In the genomic region with DNA sequence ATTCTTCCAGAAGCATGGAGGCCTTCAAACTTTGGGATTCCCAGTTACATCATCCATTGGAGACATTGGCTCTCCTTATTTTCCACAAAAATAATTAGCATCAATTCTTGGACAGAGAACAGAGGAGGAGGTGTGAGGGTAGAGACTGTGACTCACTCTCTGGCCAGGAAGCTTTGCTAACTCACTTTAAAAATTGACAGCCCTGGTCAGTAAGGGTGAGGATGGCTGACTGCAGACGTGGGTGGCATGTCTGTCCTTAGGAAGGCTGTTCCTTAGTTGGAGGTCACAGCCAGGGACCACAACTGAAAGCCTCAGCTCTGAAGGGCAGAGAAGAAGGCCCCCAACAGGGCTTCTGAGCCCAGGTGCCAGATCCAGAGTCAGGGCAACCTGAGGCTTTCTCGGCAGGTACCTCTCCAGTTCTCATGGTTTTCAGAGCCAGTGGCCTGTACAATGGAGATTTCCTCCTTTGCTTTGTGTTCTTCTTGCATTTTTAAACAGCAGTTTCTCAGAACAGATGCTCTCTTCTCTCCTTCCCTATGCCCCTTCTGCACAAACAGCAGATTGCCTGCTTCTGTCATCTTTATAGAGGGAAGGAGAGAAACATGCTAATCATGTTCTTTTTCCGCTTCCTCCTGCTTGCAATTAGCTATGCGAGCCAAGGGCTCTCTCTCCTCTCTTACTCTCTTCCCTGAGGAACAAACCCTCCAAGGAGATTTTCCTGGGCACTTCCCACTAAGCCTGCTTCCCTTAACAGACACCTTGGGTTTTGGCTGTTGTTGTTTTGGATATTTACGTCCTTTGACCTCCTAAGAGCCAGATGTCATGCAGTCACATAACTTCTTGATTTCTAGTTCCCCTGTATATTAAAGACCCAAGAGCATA, we compare ENCODE assay signal across 11 cellular contexts.
DNase-seq lines count a peak whose midpoint lies in the region; TF ChIP-seq lines count a peak whose summit lies in the region.
"Had no signal": no experiment of that assay in that cellular context is flagged by ENCODE, and none has a peak within 500 bp of the region (broad histone marks: within the 10 kb centered on the region; RNA-seq: fewer than 3 reads in every experiment).

No MANE protein-coding gene starts in this region.

- DNase-seq in HPDE6-E6E7 (ENCODE audit: extremely low spot score): peak; percentile 33
- peak; percentile 43 for DNase-seq in adipocyte (ENCODE audit: low read depth)
- peak; percentile 75 to 78 for DNase-seq in foreskin fibroblast
- DNase-seq in iPS-NIHi7 (ENCODE audit: extremely low spot score): no peak
- no peak for DNase-seq in activated T-cell treated with anti-CD3 and anti-CD28 coated beads, Interleukin-2, amount 50 U/mL, for 1 hour
- DNase-seq in islet precursor cell: no peak
- DNase-seq: effector CD4-positive, alpha-beta T cell; GF-D8; kidney; psoas muscle had no signal

- H3K9ac ChIP-seq in adipocyte (ENCODE audit: low read length): peak overlapping the region; percentile 77

- TF ChIP-seq CTCF in foreskin fibroblast (IDR thresholded peaks at IDR 0.05; ENCODE audit: low read depth, low read length): no peak

- no peaks in the 10 kb centered on the region for H3K9me3 ChIP-seq in adipocyte (ENCODE audit: control insufficient read depth, low read length)

- no peaks in the 10 kb centered on the region for H3K36me3 ChIP-seq in adipocyte (ENCODE audit: control insufficient read depth, insufficient read depth, low read length, severe bottlenecking)

- peaks cover 64% of the 10 kb centered on the region for H3K4me1 ChIP-seq in adipocyte (ENCODE audit: control insufficient read depth, insufficient read depth, low read length)

- H3K27ac ChIP-seq in temporal lobe (ENCODE audit: low read depth, low read length): peak overlapping the region; percentile 66

- H3K4me3 ChIP-seq in adipocyte (ENCODE audit: low read length) (peak overlapping the region; percentile 33), foreskin fibroblast (ENCODE audit: low read depth in 1 of 2, low read length in 2 of 2) (no peak overlapping the region)
- H3K4me3 ChIP-seq: psoas muscle had no signal

- no peaks in the 10 kb centered on the region for H3K27me3 ChIP-seq in adipocyte (replicated peaks; ENCODE audit: control insufficient read depth, insufficient read depth, low read length)

Comparison
In these comparisons a context has a peak if more than half of its experiments do, and no peak if none do; other contexts are left out.
1. DNase-seq: peak in HPDE6-E6E7 (single experiment), adipocyte (single experiment) and foreskin fibroblast (2 of 2); none in iPS-NIHi7 (single experiment), activated T-cell treated with anti-CD3 and anti-CD28 coated beads, Interleukin-2, amount 50 U/mL, for 1 hour (single experiment) and islet precursor cell (single experiment).